ENCODE assay signal across 2 cellular contexts in genomic region chr7:89857053-89857452, GRCh38.
DNase-seq lines count a peak whose midpoint lies in the region; ATAC-seq, FAIRE-seq and TF ChIP-seq lines count a peak whose summit lies in the region.
"Not testable (repeated sequence)": the region's sequence is repeated elsewhere in the genome, so short reads cannot be mapped to it uniquely, and the experiment has no call there.

No MANE protein-coding gene starts in this region.

- not testable (repeated sequence) for ATAC-seq in HepG2

- not testable (repeated sequence) for H3K36me3 ChIP-seq in HepG2 (replicated peaks in 1 of 2; ENCODE audit: control insufficient read depth in 1 of 2, insufficient read depth in 2 of 2, low read length in 2 of 2)

- not testable (repeated sequence) for H4K20me1 ChIP-seq in HepG2 (ENCODE audit: insufficient read depth, low read length)

- in situ Hi-C loops in HepG2 (cut with HindIII; ENCODE audit: extremely low pct_ligation_motif_present, low pct_unique_long_range_greater_than_20kb), result not testable (repeated sequence)

- POLR2A ChIA-PET in HepG2 (lab: Yijun Ruan, JAX), result not testable (repeated sequence)

- not testable (repeated sequence) for TF ChIP-seq CTCF in HepG2 (CRISPR knock-in tag; IDR thresholded peaks at IDR 0.05)

- not testable (repeated sequence) for DNase-seq in HepG2 (ENCODE audit: low spot score); urothelium cell line (ENCODE audit: low spot score)

- TF ChIP-seq RAD21 in HepG2 (CRISPR knock-in tag; IDR thresholded peaks at IDR 0.05), result not testable (repeated sequence)

- not testable (repeated sequence) for H3K27me3 ChIP-seq in HepG2 (ENCODE audit: control insufficient read depth in 1 of 2, insufficient read depth in 2 of 2, low read length in 2 of 2)

- H3K4me3 ChIP-seq in HepG2 (replicated peaks in 1 of 3; ENCODE audit: insufficient read depth in 1 of 3, low read depth in 2 of 3, low read length in 3 of 3), result not testable (repeated sequence)

- BruUV-seq in HepG2 (replicated peaks; lab: Mats Ljungman, UMichigan), result not testable (repeated sequence)

- not testable (repeated sequence) for H2AFZ ChIP-seq in HepG2 (ENCODE audit: low read length)

- H3K4me1 ChIP-seq in HepG2 (ENCODE audit: insufficient read depth, low read length), result not testable (repeated sequence)

- not testable (repeated sequence) for TF ChIP-seq POLR2A in HepG2 (IDR thresholded peaks at IDR 0.05; ENCODE audit: insufficient read depth in 1 of 2, low read depth in 2 of 2, low read length in 2 of 2)

- TF ChIP-seq EP300 in HepG2 (IDR thresholded peaks at IDR 0.05; ENCODE audit: low read depth in 2 of 2, low read length in 2 of 2); HepG2 (CRISPR knock-in tag; IDR thresholded peaks at IDR 0.05; ENCODE audit: borderline replicate concordance): not testable (repeated sequence)

- CTCF ChIA-PET in HepG2 (lab: Yijun Ruan, JAX; ENCODE audit: low intra/inter-chr PET ratio, low total read pairs), result not testable (repeated sequence)

- intact Hi-C loops in HepG2 (cut with micrococcal nuclease; ENCODE audit: unreplicated experiment), result not testable (repeated sequence)

- H3K9ac ChIP-seq in HepG2 (ENCODE audit: insufficient read depth, low read depth, low read length), result not testable (repeated sequence)

- H3K4me2 ChIP-seq in HepG2 (ENCODE audit: low read depth, low read length), result not testable (repeated sequence)

- H3K27ac ChIP-seq in HepG2 (ENCODE audit: extremely low read length, insufficient read depth, low read length), result not testable (repeated sequence)

- not testable (repeated sequence) for H3K79me2 ChIP-seq in HepG2 (ENCODE audit: insufficient read depth, low read length)

- FAIRE-seq in HepG2 (lab: Jason Lieb, UNC), result not testable (repeated sequence)
- FAIRE-seq in urothelium cell line (lab: Jason Lieb, UNC), result peak; percentile 44

- peaks cover 29% of the 10 kb centered on the region for H3K9me3 ChIP-seq in HepG2 (ENCODE audit: low read length)

TF ChIP-seq in HepG2, 621 proteins besides CTCF, POLR2A, EP300 and RAD21:
- peak; percentile 95 for TF ChIP-seq MNT (IDR thresholded peaks at IDR 0.05)
TF ChIP-seq in HepG2: peak in this region for 1; not testable (repeated sequence) for 620.
